ENCODE assay signal across 15 cellular contexts in the genomic region with DNA sequence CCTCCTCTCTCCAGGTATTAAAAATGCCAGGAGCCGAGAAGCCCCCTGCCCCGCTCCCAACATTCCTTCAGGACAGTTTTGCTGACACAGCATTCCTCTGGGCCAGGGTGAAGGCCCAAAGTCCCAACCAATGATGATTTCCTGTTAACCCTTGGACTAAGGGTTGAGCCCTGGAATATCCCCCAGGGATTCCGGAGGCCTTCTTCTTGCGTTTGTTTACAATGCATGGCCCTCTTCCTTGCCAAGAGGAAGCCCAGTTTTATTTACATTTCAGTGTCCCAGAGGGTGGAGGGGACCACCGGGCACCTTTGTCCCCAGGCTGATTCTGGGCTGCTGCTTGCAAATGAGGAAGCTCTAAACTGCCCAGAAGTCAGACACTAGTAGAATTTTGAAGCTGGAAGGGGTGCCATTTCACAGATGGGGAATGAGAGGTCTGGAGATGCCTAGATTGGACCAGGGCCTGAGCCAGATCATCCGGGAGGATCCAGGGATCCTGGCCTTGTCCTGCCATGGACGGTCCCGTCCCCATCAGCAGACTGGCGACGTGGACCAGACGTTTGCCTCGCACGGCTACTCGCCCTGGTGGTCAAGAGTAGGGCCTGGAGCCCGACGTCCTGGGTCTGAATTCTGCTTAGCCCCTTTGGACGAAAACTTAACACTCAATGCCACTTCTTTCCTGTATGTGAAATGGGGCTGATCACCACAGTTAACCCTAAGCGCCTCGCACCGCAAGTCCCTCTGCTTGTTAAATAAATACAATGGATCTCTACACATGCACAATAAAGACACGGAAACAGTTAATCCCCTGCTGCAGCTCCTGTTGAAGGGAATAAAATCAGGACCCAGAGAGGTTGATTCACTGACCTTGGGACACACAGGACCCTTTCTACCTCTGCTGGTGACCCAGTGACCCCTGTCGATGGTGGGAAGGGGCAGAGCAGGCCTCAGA. TPM values are rescaled to one million over a fixed set of nuclear protein-coding genes. Genes with fewer than 3 reads are reported as not detected.
DNase-seq lines count a peak whose midpoint lies in the region; FAIRE-seq and TF ChIP-seq lines count a peak whose summit lies in the region.
"Had no signal": no experiment of that assay in that cellular context is flagged by ENCODE, and none has a peak within 500 bp of the region (broad histone marks: within the 10 kb centered on the region; RNA-seq: fewer than 3 reads in every experiment).

No MANE protein-coding gene starts in this region.

- peak overlapping the region; percentile 16 for H3K27ac ChIP-seq in HUES48 (ENCODE audit: low read depth, low read length)
- H3K27ac ChIP-seq in liver (ENCODE audit: low read depth in 1 of 2, low read length in 2 of 2) = peak overlapping the region; percentile 72 to 82
- H3K27ac ChIP-seq in small intestine (ENCODE audit: low read depth in 1 of 2, low read length in 1 of 2) = peak overlapping the region in 1 of 2 donors; percentile 72
- H3K27ac ChIP-seq in adrenal gland = peak overlapping the region in 2 of 5 donors; percentile 47 to 78
- H3K27ac ChIP-seq: suprapubic skin, VCaP had no signal

- FAIRE-seq in small intestine (lab: Jason Lieb, UNC) = no peak
- FAIRE-seq: islet of Langerhans had no signal

- WGBS in liver = 29% methylated on average over 22 of the region's 22 CpGs
- WGBS in small intestine, 3 donors = 43 to 60% (median 48%) methylated on average over 22 of the region's 22 CpGs
- 85 to 87% methylated on average over 22 of the region's 22 CpGs for WGBS in lower leg skin, 2 donors
- WGBS in adrenal gland, 4 donors = 73 to 86% (median 81%) methylated on average over 15 to 22 of the region's 22 CpGs

- H3K4me3 ChIP-seq in HUES48 (ENCODE audit: low read depth, low read length) (peak overlapping the region; percentile 47), liver (ENCODE audit: low read depth in 1 of 3, low read length in 3 of 3) (peak overlapping the region in 2 of 3 donors; percentile 60 to 80), small intestine (ENCODE audit: low read depth in 1 of 2, low read length in 2 of 2) (no peak overlapping the region), lower leg skin (ENCODE audit: low read depth, poor library complexity, severe bottlenecking) (no peak overlapping the region), adrenal gland (peak overlapping the region in 1 of 4 donors; percentile 34)

- peak overlapping the region; percentile 68 to 78 (median 73) for H3K4me3 Mint-ChIP-seq in brain

- intact Hi-C loops in lower leg skin (cut with DNase I; ENCODE audit: low total_unique reads) (no loop called here), adrenal gland (cut with DNase I) (no loop called here)

- TF ChIP-seq POLR2A in lower leg skin (IDR thresholded peaks at IDR 0.05) (no peak), adrenal gland (IDR thresholded peaks at IDR 0.05) (no peak)

- H3K27me3 Mint-ChIP-seq in brain = peaks cover 10% of the 10 kb centered on the region

- H3K36me3 Mint-ChIP-seq in brain = peaks cover 7% of the 10 kb centered on the region

- TF ChIP-seq CTCF in brain (conservative IDR thresholded peaks at IDR 0.05) (no peak), liver (IDR thresholded peaks at IDR 0.05; ENCODE audit: low read depth, low read length, missing input control) (no peak), lower leg skin (IDR thresholded peaks at IDR 0.05) (no peak), adrenal gland (IDR thresholded peaks at IDR 0.05) (no peak)

- H3K4me1 ChIP-seq in HUES48 (ENCODE audit: control insufficient read depth, insufficient read depth, low read length) (peaks cover 14% of the 10 kb centered on the region), liver (ENCODE audit: control insufficient read depth in 4 of 4, insufficient read depth in 4 of 4, low read length in 3 of 4) (peaks cover 17 to 62% (median 54%) of the 10 kb centered on the region in 4 donors), small intestine (ENCODE audit: control insufficient read depth in 2 of 2, insufficient read depth in 1 of 2, low read depth in 1 of 2, low read length in 1 of 2) (peaks cover 0 to 6% of the 10 kb centered on the region in 2 donors), adrenal gland (replicated peaks in 1 of 2) (peaks cover 32 to 58% of the 10 kb centered on the region in 2 donors)

- no peaks in the 10 kb centered on the region for H3K9me3 ChIP-seq in HUES48 (ENCODE audit: control insufficient read depth, insufficient read depth, low read length)
- no peaks in the 10 kb centered on the region for H3K9me3 ChIP-seq in liver (ENCODE audit: control insufficient read depth in 4 of 4, low read length in 3 of 4)
- H3K9me3 ChIP-seq in small intestine (ENCODE audit: control insufficient read depth, low read depth) = no peaks in the 10 kb centered on the region
- H3K9me3 ChIP-seq in adrenal gland (replicated peaks in 1 of 3) = no peaks in the 10 kb centered on the region
- H3K9me3 ChIP-seq: suprapubic skin had no signal

- peak; percentile 80 for DNase-seq in small intestine
- no peak for DNase-seq in NCI-H2171 (lab: John Stamatoyannopoulos, UW)
- no peak for DNase-seq in lower leg skin (ENCODE audit: low spot score in 2 of 2)
- DNase-seq in H4 (ENCODE audit: low spot score) = no peak
- no peak for DNase-seq in adrenal gland
- DNase-seq: activated T-cell treated with anti-CD3 and anti-CD28 coated beads, Interleukin-2, amount 50 U/mL, for 48 hours; SIG-M5 had no signal

- H3K27me3 ChIP-seq in HUES48 (ENCODE audit: control insufficient read depth, insufficient read depth, low read length) (peaks cover 17% of the 10 kb centered on the region), liver (ENCODE audit: control insufficient read depth in 4 of 4, insufficient read depth in 4 of 4, low read length in 3 of 4) (no peaks in the 10 kb centered on the region), small intestine (ENCODE audit: control insufficient read depth in 2 of 2, insufficient read depth in 2 of 2, low read length in 2 of 2) (peaks cover 0 to 12% of the 10 kb centered on the region in 2 donors), adrenal gland (no peaks in the 10 kb centered on the region)

- no peaks in the 10 kb centered on the region for H3K36me3 ChIP-seq in HUES48 (ENCODE audit: control insufficient read depth, insufficient read depth, low read length)
- H3K36me3 ChIP-seq in liver (ENCODE audit: control insufficient read depth in 4 of 4, insufficient read depth in 3 of 4, low read depth in 1 of 4, low read length in 3 of 4) = no peaks in the 10 kb centered on the region
- H3K36me3 ChIP-seq in small intestine (ENCODE audit: control insufficient read depth in 2 of 2, insufficient read depth in 2 of 2, low read length in 2 of 2) = no peaks in the 10 kb centered on the region
- H3K36me3 ChIP-seq in adrenal gland (replicated peaks in 1 of 2) = no peaks in the 10 kb centered on the region
- H3K36me3 ChIP-seq: suprapubic skin had no signal

- TF ChIP-seq RAD21 in liver (IDR thresholded peaks at IDR 0.05) = no peak

- no peak overlapping the region for H3K9ac ChIP-seq in HUES48 (ENCODE audit: low read depth, low read length)
- H3K9ac ChIP-seq in liver (ENCODE audit: low read depth in 1 of 2, low read length in 2 of 2) = peak overlapping the region; percentile 18 to 71

- peaks cover 68% of the 10 kb centered on the region for H3K4me1 Mint-ChIP-seq in brain

- peak overlapping the region; percentile 27 to 76 (median 42) for H3K27ac Mint-ChIP-seq in brain

- H3K9me3 Mint-ChIP-seq in brain = peaks cover 0 to 6% (median 3%) of the 10 kb centered on the region in 5 experiments

TF ChIP-seq in liver, 16 proteins besides CTCF, POLR2A, EP300 and RAD21 (continues in another document):
- TF ChIP-seq ATF3 (IDR thresholded peaks at IDR 0.05) = peak; percentile 25
- peak; percentile 68 for TF ChIP-seq NR2F2 (IDR thresholded peaks at IDR 0.05)
- TF ChIP-seq RXRA (IDR thresholded peaks at IDR 0.05) = peak; percentile 59 to 70
- peak; percentile 38 for TF ChIP-seq FOXA1 (IDR thresholded peaks at IDR 0.05)
- TF ChIP-seq, protein P1, sequence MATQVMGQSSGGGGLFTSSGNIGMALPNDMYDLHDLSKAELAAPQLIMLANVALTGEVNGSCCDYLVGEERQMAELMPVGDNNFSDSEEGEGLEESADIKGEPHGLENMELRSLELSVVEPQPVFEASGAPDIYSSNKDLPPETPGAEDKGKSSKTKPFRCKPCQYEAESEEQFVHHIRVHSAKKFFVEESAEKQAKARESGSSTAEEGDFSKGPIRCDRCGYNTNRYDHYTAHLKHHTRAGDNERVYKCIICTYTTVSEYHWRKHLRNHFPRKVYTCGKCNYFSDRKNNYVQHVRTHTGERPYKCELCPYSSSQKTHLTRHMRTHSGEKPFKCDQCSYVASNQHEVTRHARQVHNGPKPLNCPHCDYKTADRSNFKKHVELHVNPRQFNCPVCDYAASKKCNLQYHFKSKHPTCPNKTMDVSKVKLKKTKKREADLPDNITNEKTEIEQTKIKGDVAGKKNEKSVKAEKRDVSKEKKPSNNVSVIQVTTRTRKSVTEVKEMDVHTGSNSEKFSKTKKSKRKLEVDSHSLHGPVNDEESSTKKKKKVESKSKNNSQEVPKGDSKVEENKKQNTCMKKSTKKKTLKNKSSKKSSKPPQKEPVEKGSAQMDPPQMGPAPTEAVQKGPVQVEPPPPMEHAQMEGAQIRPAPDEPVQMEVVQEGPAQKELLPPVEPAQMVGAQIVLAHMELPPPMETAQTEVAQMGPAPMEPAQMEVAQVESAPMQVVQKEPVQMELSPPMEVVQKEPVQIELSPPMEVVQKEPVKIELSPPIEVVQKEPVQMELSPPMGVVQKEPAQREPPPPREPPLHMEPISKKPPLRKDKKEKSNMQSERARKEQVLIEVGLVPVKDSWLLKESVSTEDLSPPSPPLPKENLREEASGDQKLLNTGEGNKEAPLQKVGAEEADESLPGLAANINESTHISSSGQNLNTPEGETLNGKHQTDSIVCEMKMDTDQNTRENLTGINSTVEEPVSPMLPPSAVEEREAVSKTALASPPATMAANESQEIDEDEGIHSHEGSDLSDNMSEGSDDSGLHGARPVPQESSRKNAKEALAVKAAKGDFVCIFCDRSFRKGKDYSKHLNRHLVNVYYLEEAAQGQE (IDR thresholded peaks at IDR 0.05) = peak; percentile 17
- TF ChIP-seq HNF4A (conservative IDR thresholded peaks at IDR 0.05) = peak; percentile 90 to 96
- TF ChIP-seq HNF4G (IDR thresholded peaks at IDR 0.05) = peak; percentile 84
- TF ChIP-seq EGR1 (IDR thresholded peaks at IDR 0.05; ENCODE audit: low read depth in 2 of 2) = no peak

RNA-seq across cellular contexts. Expression of gene CIBAR2, which starts 55.6 kb away (rescaled TPM):
- polyA plus RNA-seq in brain (ENCODE audit: insufficient read depth, low read depth, low replicate concordance) (2.4 TPM), liver (not detected), small intestine (1 to 10 TPM in 1 of 3 donors, under 1 TPM in 1, not detected in 1; 0.19 to 3.0 TPM), adrenal gland (1 to 10 TPM in 2 of 3 donors, under 1 TPM in 1; 0.91 to 2.6 (median 1.7) TPM)
- total RNA-seq in liver (not detected), lower leg skin (not detected), adrenal gland (1 to 10 TPM in 1 of 8 donors, under 1 TPM in 3, not detected in 4; 0.30 to 1.2 (median 0.47) TPM)
- total RNA-seq in H4 (2014; rRNA removed; shearing (Covaris generic)) = not detected in 2 replicates
- total RNA-seq: epithelial cell of proximal tubule, pulmonary artery endothelial cell, suprapubic skin had no signal

Comparison
In these comparisons a context has a peak if more than half of its experiments do, and no peak if none do; other contexts are left out.
1. H3K4me3 ChIP-seq: peak in HUES48 (single experiment) and liver (2 of 3); none in small intestine (0 of 2) and lower leg skin (single experiment).